In genomic region chr18:159037-159652, GRCh38 we compare ENCODE assay signal across 1 cellular context.
TF ChIP-seq lines count a peak whose summit lies in the region.

No MANE protein-coding gene starts in this region.

TF ChIP-seq in H1, 55 proteins besides CTCF, POLR2A, EP300 and RAD21 (continued from another document):
- TF ChIP-seq CHD7 (IDR thresholded peaks at IDR 0.05; ENCODE audit: insufficient replicate concordance, low read length) (no peak), RBBP5 (IDR thresholded peaks at IDR 0.05; ENCODE audit: borderline replicate concordance, low read depth, low read length) (no peak; the same call in none of the 2 replicates), SIRT6 (IDR thresholded peaks at IDR 0.05; ENCODE audit: low read length) (no peak), SIX5 (IDR thresholded peaks at IDR 0.05; ENCODE audit: low read depth, low read length) (no peak), TAF1 (IDR thresholded peaks at IDR 0.05; ENCODE audit: low read depth, low read length) (0 out of 2 replicates have a peak, but pooled peaks have one; percentile 5), KDM4A (IDR thresholded peaks at IDR 0.05; ENCODE audit: low read depth, low read length, severe bottlenecking) (no peak), CREB1 (IDR thresholded peaks at IDR 0.05) (no peak), HDAC2 (IDR thresholded peaks at IDR 0.05; ENCODE audit: borderline replicate concordance in 1 of 2, low read depth in 2 of 2, low read length in 2 of 2) (0 out of 4 replicates have a peak, but pooled peaks of 1 of the 2 experiments have one; percentile 27), KDM1A (IDR thresholded peaks at IDR 0.05; ENCODE audit: borderline replicate concordance, low read length) (no peak), BACH1 (IDR thresholded peaks at IDR 0.05; ENCODE audit: low read length) (no peak), TEAD4 (IDR thresholded peaks at IDR 0.05; ENCODE audit: low read depth, low read length) (no peak)
- TF ChIP-seq, protein P1, sequence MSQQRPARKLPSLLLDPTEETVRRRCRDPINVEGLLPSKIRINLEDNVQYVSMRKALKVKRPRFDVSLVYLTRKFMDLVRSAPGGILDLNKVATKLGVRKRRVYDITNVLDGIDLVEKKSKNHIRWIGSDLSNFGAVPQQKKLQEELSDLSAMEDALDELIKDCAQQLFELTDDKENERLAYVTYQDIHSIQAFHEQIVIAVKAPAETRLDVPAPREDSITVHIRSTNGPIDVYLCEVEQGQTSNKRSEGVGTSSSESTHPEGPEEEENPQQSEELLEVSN (IDR thresholded peaks at IDR 0.05): no peak
